In genomic region chrX:41946973-41947612, GRCh38 we compare ENCODE assay signal across 19 cellular contexts. TPM values are rescaled to one million over a fixed set of nuclear protein-coding genes. Genes with fewer than 3 reads are reported as not detected.
DNase-seq lines count a peak whose midpoint lies in the region; ATAC-seq and TF ChIP-seq lines count a peak whose summit lies in the region.
"Had no signal": no experiment of that assay in that cellular context is flagged by ENCODE, and none has a peak within 500 bp of the region (broad histone marks: within the 10 kb centered on the region; RNA-seq: fewer than 3 reads in every experiment).

No MANE protein-coding gene starts in this region.

- H3K9ac ChIP-seq in DND-41 (ENCODE audit: low read depth, low read length) (no peak overlapping the region), HUES6 (ENCODE audit: low read length) (no peak overlapping the region)

- H2AFZ ChIP-seq in DND-41 (ENCODE audit: low read depth, low read length) = peak overlapping the region; percentile 7

- H4K20me1 ChIP-seq in DND-41 (ENCODE audit: insufficient read depth, low read length) = no peaks in the 10 kb centered on the region

- H3K36me3 ChIP-seq in DND-41 (ENCODE audit: insufficient read depth, low read length) (no peaks in the 10 kb centered on the region), HUES6 (ENCODE audit: control insufficient read depth, insufficient read depth, low read length) (no peaks in the 10 kb centered on the region), breast epithelium (no peaks in the 10 kb centered on the region)
- H3K36me3 ChIP-seq: lower lobe of right lung, vagina had no signal

- H3K27ac Mint-ChIP-seq in activated T-helper 17 cell treated with anti-CD3 and anti-CD28 coated beads, Interleukin-2, amount 50 U/mL, for 72 hours = no peak overlapping the region
- H3K27ac Mint-ChIP-seq: activated CD4-positive, alpha-beta memory T cell treated with anti-CD3 and anti-CD28 coated beads, Interleukin-2, amount 10 ng/mL, durations not matched to agents 7 days and 5 days; activated T-helper 1 cell treated with anti-CD3 and anti-CD28 coated beads, Interleukin-12 subunit alpha, Interleukin-12 subunit beta, Interleukin-2, Interleukin-4 antibody, amounts not matched to agents 30 ng/mL and 10 ng/mL and 1 ng/mL, durations not matched to agents 14 hours and 24 hours and 36 hours; immature natural killer cell had no signal

- peaks cover 31% of the 10 kb centered on the region for H3K4me1 ChIP-seq in DND-41 (ENCODE audit: insufficient read depth, low read length)
- H3K4me1 ChIP-seq in HUES6 (ENCODE audit: control insufficient read depth, insufficient read depth, low read length) = peaks cover 21% of the 10 kb centered on the region
- H3K4me1 ChIP-seq in breast epithelium = no peaks in the 10 kb centered on the region
- H3K4me1 ChIP-seq: lower lobe of right lung, vagina had no signal

- CTCF ChIA-PET in GM10248 (lab: Yijun Ruan, JAX) = no interaction called here

- no peaks in the 10 kb centered on the region for H3K4me1 Mint-ChIP-seq in activated T-helper 17 cell treated with anti-CD3 and anti-CD28 coated beads, Interleukin-2, amount 50 U/mL, for 72 hours
- H3K4me1 Mint-ChIP-seq: immature natural killer cell, naive B cell had no signal

- no peaks in the 10 kb centered on the region for H3K36me3 Mint-ChIP-seq in activated T-helper 17 cell treated with anti-CD3 and anti-CD28 coated beads, Interleukin-2, amount 50 U/mL, for 72 hours (ENCODE audit: low read depth)
- H3K36me3 Mint-ChIP-seq: immature natural killer cell, naive B cell had no signal

- intact Hi-C loops in breast epithelium (cut with DNase I; ENCODE audit: low total_unique reads) = no loop called here

- H3K4me3 Mint-ChIP-seq in activated T-helper 17 cell treated with anti-CD3 and anti-CD28 coated beads, Interleukin-2, amount 50 U/mL, for 72 hours = no peak overlapping the region
- H3K4me3 Mint-ChIP-seq: activated CD4-positive, alpha-beta memory T cell treated with anti-CD3 and anti-CD28 coated beads, Interleukin-2, amount 10 ng/mL, durations not matched to agents 7 days and 5 days; activated T-helper 1 cell treated with anti-CD3 and anti-CD28 coated beads, Interleukin-12 subunit alpha, Interleukin-12 subunit beta, Interleukin-2, Interleukin-4 antibody, amounts not matched to agents 30 ng/mL and 10 ng/mL and 1 ng/mL, durations not matched to agents 14 hours and 24 hours and 36 hours; immature natural killer cell; naive B cell had no signal

- peak; percentile 91 for ATAC-seq in DND-41 (ENCODE audit: insufficient read depth, low read depth)
- ATAC-seq in activated T-helper 17 cell treated with anti-CD3 and anti-CD28 coated beads, Interleukin-2, amount 50 U/mL, for 72 hours (replicated peaks) = peak; percentile 66
- ATAC-seq: lower lobe of right lung had no signal

- no peaks in the 10 kb centered on the region for H3K79me2 ChIP-seq in DND-41 (ENCODE audit: insufficient read depth, low read length)

- H3K9me3 ChIP-seq in DND-41 (ENCODE audit: insufficient read depth, low read length, severe bottlenecking) = no peaks in the 10 kb centered on the region
- no peaks in the 10 kb centered on the region for H3K9me3 ChIP-seq in HUES6 (ENCODE audit: control insufficient read depth, insufficient read depth, low read depth, low read length)
- H3K9me3 ChIP-seq in breast epithelium = no peaks in the 10 kb centered on the region
- H3K9me3 ChIP-seq: lower lobe of right lung, vagina had no signal

- peak overlapping the region; percentile 34 for H3K4me2 ChIP-seq in DND-41 (ENCODE audit: insufficient read depth, low read length)

- H3K27ac ChIP-seq in DND-41 (ENCODE audit: low read length) = peak overlapping the region; percentile 69
- peak overlapping the region; percentile 7; the same call in 1 of the 2 replicates for H3K27ac ChIP-seq in HUES6 (ENCODE audit: low read depth, low read length)
- H3K27ac ChIP-seq in breast epithelium = no peak overlapping the region
- H3K27ac ChIP-seq: lower lobe of right lung, vagina, VCaP had no signal

- H3K27me3 Mint-ChIP-seq in activated T-helper 17 cell treated with anti-CD3 and anti-CD28 coated beads, Interleukin-2, amount 50 U/mL, for 72 hours = no peaks in the 10 kb centered on the region
- H3K27me3 Mint-ChIP-seq: activated CD4-positive, alpha-beta memory T cell treated with anti-CD3 and anti-CD28 coated beads, Interleukin-2, amount 10 ng/mL, durations not matched to agents 7 days and 5 days; naive B cell had no signal

- no peaks in the 10 kb centered on the region for H3K9me3 Mint-ChIP-seq in activated T-helper 17 cell treated with anti-CD3 and anti-CD28 coated beads, Interleukin-2, amount 50 U/mL, for 72 hours
- H3K9me3 Mint-ChIP-seq: activated CD4-positive, alpha-beta memory T cell treated with anti-CD3 and anti-CD28 coated beads, Interleukin-2, amount 10 ng/mL, durations not matched to agents 7 days and 5 days; activated T-helper 1 cell treated with anti-CD3 and anti-CD28 coated beads, Interleukin-12 subunit alpha, Interleukin-12 subunit beta, Interleukin-2, Interleukin-4 antibody, amounts not matched to agents 30 ng/mL and 10 ng/mL and 1 ng/mL, durations not matched to agents 14 hours and 24 hours and 36 hours; immature natural killer cell had no signal

- DNase-seq in DND-41 (peak; percentile 56), left kidney (ENCODE audit: low read depth, low spot score) (peak; percentile 10), GM10248 (ENCODE audit: extremely low spot score) (no peak), GOT3 (lab: John Stamatoyannopoulos, UW) (no peak), breast epithelium (ENCODE audit: low spot score in 2 of 2) (no peak)
- DNase-seq: activated CD4-positive, alpha-beta memory T cell treated with anti-CD3 and anti-CD28 coated beads, Interleukin-2, amount 10 ng/mL, durations not matched to agents 7 days and 5 days; COR-L47; glutamatergic neuron; immature natural killer cell; lower lobe of right lung; naive B cell; NCI-H2029 treated with DMSO at 0.1 percent for 48 hours; SHP77 treated with DMSO at 0.1 percent for 48 hours; stimulated activated CD4-positive, alpha-beta T cell treated with anti-CD3 and anti-CD28 coated beads, Interleukin-2, amount 100 ng/mL, for 48 hours had no signal

- H3K4me3 ChIP-seq in DND-41 (ENCODE audit: low read depth in 1 of 2, low read length in 2 of 2) (no peak overlapping the region), HUES6 (ENCODE audit: low read depth, low read length) (no peak overlapping the region), breast epithelium (no peak overlapping the region)
- H3K4me3 ChIP-seq: lower lobe of right lung, vagina had no signal

- TF ChIP-seq CTCF in DND-41 (IDR thresholded peaks at IDR 0.05; ENCODE audit: borderline replicate concordance, extremely low read depth, low read length, poor library complexity, severe bottlenecking) (no peak), GM10248 (IDR thresholded peaks at IDR 0.05; ENCODE audit: control extremely low read depth, extremely low read depth, low read depth, missing control alignments) (no peak), breast epithelium (IDR thresholded peaks at IDR 0.05) (no peak)

- TF ChIP-seq POLR2A in breast epithelium (IDR thresholded peaks at IDR 0.05) = no peak

- POLR2A ChIA-PET in GM10248 (lab: Yijun Ruan, JAX) = no interaction called here

- no peaks in the 10 kb centered on the region for H3K27me3 ChIP-seq in DND-41 (ENCODE audit: insufficient read depth, low read length, poor library complexity)
- H3K27me3 ChIP-seq in HUES6 (ENCODE audit: control insufficient read depth, insufficient read depth, low read length) = no peaks in the 10 kb centered on the region
- peaks cover 0 to 47% of the 10 kb centered on the region in 2 donors for H3K27me3 ChIP-seq in breast epithelium
- H3K27me3 ChIP-seq: vagina had no signal

RNA-seq across cellular contexts. Expression of gene CASK, which starts 23.7 kb away (rescaled TPM):
- total RNA-seq in activated T-helper 17 cell treated with anti-CD3 and anti-CD28 coated beads, Interleukin-2, amount 50 U/mL, for 72 hours = 10 to 100 TPM; 35.6 to 95.6 TPM
- 100 to 1,000 TPM in 1 of 3 donors, 10 to 100 TPM in 2; 34.4 to 103 (median 52.4) TPM for total RNA-seq in breast epithelium

Comparison
In these comparisons a context has a peak if more than half of its experiments do, and no peak if none do; other contexts are left out.
1. DNase-seq: peak in DND-41 (single experiment) and left kidney (single experiment); none in GM10248 (single experiment), GOT3 (single experiment) and breast epithelium (0 of 2).
2. H3K27ac ChIP-seq: peak in DND-41 (single experiment) and HUES6 (single experiment); none in breast epithelium (0 of 2).